In the genomic region with DNA sequence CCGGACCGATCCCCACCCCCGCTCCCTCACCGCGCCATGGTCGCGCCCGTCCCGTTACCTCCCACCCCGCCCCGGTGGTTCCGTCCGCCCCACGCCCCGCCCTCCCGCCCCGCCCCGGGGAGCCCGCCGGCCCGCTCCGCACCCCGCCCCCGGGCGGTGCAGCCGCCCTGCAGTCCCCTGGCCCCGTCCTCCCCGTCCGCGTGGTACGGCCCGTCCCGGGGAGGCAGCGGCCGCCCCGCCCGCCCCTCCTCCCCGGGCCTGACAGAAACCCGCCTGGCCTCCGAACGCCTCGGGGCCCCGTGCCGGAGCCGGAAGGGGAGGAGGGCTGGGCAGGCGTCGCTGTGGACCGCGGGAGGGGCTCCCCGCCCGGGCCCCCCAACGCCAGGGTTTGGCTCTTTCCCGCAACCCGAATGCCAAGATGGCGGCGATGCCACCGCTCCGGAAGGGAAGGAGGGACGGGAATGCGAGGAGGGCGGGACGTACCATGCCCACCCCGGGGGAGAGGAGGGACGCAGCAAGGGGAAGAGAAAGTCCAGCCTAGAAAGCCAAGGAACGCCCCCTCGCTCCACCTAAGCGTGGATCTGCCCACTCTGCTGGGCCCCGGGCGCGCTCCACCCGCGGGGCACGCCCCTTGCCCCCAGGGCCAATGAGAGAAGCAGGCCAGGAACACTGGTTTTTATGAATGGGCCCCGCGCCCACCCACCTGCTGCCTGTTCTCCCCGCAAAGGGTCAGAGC, we compare ENCODE assay signal across 1 cellular context.
TF ChIP-seq lines count a peak whose summit lies in the region.

A gene (minus strand): TSS at position 56 of the 736 bp plus-strand sequence. CDS start 132 bp downstream, outside the sequence.

TF ChIP-seq in K562, 482 proteins besides CTCF, POLR2A, EP300 and RAD21 (continued from another document and continues in another):
- TF ChIP-seq KAT2B (IDR thresholded peaks at IDR 0.05; ENCODE audit: low read depth, low read length) (no peak), ZNF347 (CRISPR knock-in tag; IDR thresholded peaks at IDR 0.05; ENCODE audit: low read depth) (no peak), ELF2 (CRISPR knock-in tag; IDR thresholded peaks at IDR 0.05) (0 out of 2 replicates have a peak, but pooled peaks have one; percentile 54), SP1 (CRISPR knock-in tag; IDR thresholded peaks at IDR 0.05) (peak; percentile 78), ZNF561 (CRISPR knock-in tag; conservative IDR thresholded peaks at IDR 0.05) (no peak), FOSL1 (tag; conservative IDR thresholded peaks at IDR 0.05) (peak; percentile 48; the same call in 1 of the 2 replicates), CREM (IDR thresholded peaks at IDR 0.05; ENCODE audit: low read depth) (peak; percentile 83), GATAD2A (IDR thresholded peaks at IDR 0.05) (0 out of 2 replicates have a peak, but pooled peaks have one; percentile 3), XRCC5 (IDR thresholded peaks at IDR 0.05; ENCODE audit: low read depth, low read length) (0 out of 2 replicates have a peak, but pooled peaks have one; percentile 67), SMAD3 (CRISPR knock-in tag; conservative IDR thresholded peaks at IDR 0.05) (0 out of 2 replicates have a peak, but pooled peaks have one; percentile 28), PHF8 (IDR thresholded peaks at IDR 0.05; ENCODE audit: borderline replicate concordance, low read length) (peak; percentile 44; the same call in 1 of the 2 replicates), SPI1 (IDR thresholded peaks at IDR 0.05; ENCODE audit: borderline replicate concordance, low read depth, low read length) (0 out of 2 replicates have a peak, but pooled peaks have one; percentile 24), BMI1 (IDR thresholded peaks at IDR 0.05; ENCODE audit: low read length) (no peak), PCBP1 (IDR thresholded peaks at IDR 0.05; ENCODE audit: low read depth, low read length, poor library complexity, severe bottlenecking) (peak; percentile 77), HNRNPL (IDR thresholded peaks at IDR 0.05; ENCODE audit: low read depth, low read length) (peak; percentile 61; the same call in 1 of the 2 replicates), GABPB1 (CRISPR knock-in tag; IDR thresholded peaks at IDR 0.05) (peak; percentile 94), NEUROD1 (IDR thresholded peaks at IDR 0.05; ENCODE audit: borderline replicate concordance, low read depth, low read length, partially characterized antibody) (peak; percentile 92), SREBF1 (IDR thresholded peaks at IDR 0.05; ENCODE audit: borderline replicate concordance, low read depth, low read length) (peak; percentile 95), HNRNPLL (IDR thresholded peaks at IDR 0.05; ENCODE audit: low read depth, low read length, poor library complexity, severe bottlenecking) (peak; percentile 17), HMGN3 (IDR thresholded peaks at IDR 0.05; ENCODE audit: borderline replicate concordance, extremely low read depth, insufficient read length, low read depth, low read length) (peak; percentile 76), ZFX (CRISPR knock-in tag; IDR thresholded peaks at IDR 0.05) (peak; percentile 60; the same call in 1 of the 2 replicates), FUS (optimal IDR thresholded peaks at IDR 0.05; ENCODE audit: low read depth, low read length) (no peak), ERF (CRISPR knock-in tag; IDR thresholded peaks at IDR 0.05) (peak; percentile 56; the same call in 1 of the 2 replicates), MBD2 (IDR thresholded peaks at IDR 0.05; ENCODE audit: borderline replicate concordance, low read depth) (peak; percentile 97), ZNF174 (CRISPR knock-in tag; IDR thresholded peaks at IDR 0.05) (no peak), POLR2B (IDR thresholded peaks at IDR 0.05; ENCODE audit: low read depth, partially characterized antibody) (peak; percentile 86), ZSCAN32 (CRISPR knock-in tag; IDR thresholded peaks at IDR 0.05) (0 out of 2 replicates have a peak, but pooled peaks have one; percentile 4), JUN (IDR thresholded peaks at IDR 0.05; ENCODE audit: borderline replicate concordance, low read depth, low read length) (0 out of 2 replicates have a peak, but pooled peaks have one; percentile 12), JUN (CRISPR knock-in tag; IDR thresholded peaks at IDR 0.05; ENCODE audit: borderline replicate concordance) (no peak), MAFF (IDR thresholded peaks at IDR 0.05; ENCODE audit: low read length) (peak; percentile 35; the same call in 1 of the 2 replicates), MYC (IDR thresholded peaks at IDR 0.05; ENCODE audit: low read depth, low read length) (peak; percentile 89), MYC (CRISPR knock-in tag; IDR thresholded peaks at IDR 0.05; ENCODE audit: borderline replicate concordance, low read depth) (no peak), GABPA (tag; conservative IDR thresholded peaks at IDR 0.05; ENCODE audit: low read depth) (peak; percentile 93), TRIM24 (IDR thresholded peaks at IDR 0.05) (peak in 1 of 2 experiments; percentile 25; a peak in 1 of 4 replicates), TBP (optimal IDR thresholded peaks at IDR 0.05; ENCODE audit: low read depth, low read length) (peak; percentile 67), NRF1 (conservative IDR thresholded peaks at IDR 0.05 in 1 of 2, IDR thresholded peaks at IDR 0.05 in 1 of 2) (peak; percentile 37 to 51; a peak in 3 of 4 replicates), SUPT5H (IDR thresholded peaks at IDR 0.05) (peak; percentile 82), ZNF212 (CRISPR knock-in tag; IDR thresholded peaks at IDR 0.05) (0 out of 2 replicates have a peak, but pooled peaks have one; percentile 40), SMAD2 (IDR thresholded peaks at IDR 0.05; ENCODE audit: low read depth, low read length) (no peak)
- TF ChIP-seq, protein P1, sequence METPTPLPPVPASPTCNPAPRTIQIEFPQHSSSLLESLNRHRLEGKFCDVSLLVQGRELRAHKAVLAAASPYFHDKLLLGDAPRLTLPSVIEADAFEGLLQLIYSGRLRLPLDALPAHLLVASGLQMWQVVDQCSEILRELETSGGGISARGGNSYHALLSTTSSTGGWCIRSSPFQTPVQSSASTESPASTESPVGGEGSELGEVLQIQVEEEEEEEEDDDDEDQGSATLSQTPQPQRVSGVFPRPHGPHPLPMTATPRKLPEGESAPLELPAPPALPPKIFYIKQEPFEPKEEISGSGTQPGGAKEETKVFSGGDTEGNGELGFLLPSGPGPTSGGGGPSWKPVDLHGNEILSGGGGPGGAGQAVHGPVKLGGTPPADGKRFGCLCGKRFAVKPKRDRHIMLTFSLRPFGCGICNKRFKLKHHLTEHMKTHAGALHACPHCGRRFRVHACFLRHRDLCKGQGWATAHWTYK (CRISPR knock-in tag; IDR thresholded peaks at IDR 0.05), result 0 out of 2 replicates have a peak, but pooled peaks have one; percentile 32
- TF ChIP-seq, protein P2, sequence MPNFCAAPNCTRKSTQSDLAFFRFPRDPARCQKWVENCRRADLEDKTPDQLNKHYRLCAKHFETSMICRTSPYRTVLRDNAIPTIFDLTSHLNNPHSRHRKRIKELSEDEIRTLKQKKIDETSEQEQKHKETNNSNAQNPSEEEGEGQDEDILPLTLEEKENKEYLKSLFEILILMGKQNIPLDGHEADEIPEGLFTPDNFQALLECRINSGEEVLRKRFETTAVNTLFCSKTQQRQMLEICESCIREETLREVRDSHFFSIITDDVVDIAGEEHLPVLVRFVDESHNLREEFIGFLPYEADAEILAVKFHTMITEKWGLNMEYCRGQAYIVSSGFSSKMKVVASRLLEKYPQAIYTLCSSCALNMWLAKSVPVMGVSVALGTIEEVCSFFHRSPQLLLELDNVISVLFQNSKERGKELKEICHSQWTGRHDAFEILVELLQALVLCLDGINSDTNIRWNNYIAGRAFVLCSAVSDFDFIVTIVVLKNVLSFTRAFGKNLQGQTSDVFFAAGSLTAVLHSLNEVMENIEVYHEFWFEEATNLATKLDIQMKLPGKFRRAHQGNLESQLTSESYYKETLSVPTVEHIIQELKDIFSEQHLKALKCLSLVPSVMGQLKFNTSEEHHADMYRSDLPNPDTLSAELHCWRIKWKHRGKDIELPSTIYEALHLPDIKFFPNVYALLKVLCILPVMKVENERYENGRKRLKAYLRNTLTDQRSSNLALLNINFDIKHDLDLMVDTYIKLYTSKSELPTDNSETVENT (CRISPR knock-in tag; IDR thresholded peaks at IDR 0.05), result peak; percentile 63; the same call in 1 of the 2 replicates
- TF ChIP-seq, protein P3, sequence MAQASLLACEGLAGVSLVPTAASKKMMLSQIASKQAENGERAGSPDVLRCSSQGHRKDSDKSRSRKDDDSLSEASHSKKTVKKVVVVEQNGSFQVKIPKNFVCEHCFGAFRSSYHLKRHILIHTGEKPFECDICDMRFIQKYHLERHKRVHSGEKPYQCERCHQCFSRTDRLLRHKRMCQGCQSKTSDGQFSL (CRISPR knock-in tag; IDR thresholded peaks at IDR 0.05), result 0 out of 2 replicates have a peak, but pooled peaks have one; percentile 15
- TF ChIP-seq, protein P3 (tag; IDR thresholded peaks at IDR 0.05), result no peak
- TF ChIP-seq, protein P4, sequence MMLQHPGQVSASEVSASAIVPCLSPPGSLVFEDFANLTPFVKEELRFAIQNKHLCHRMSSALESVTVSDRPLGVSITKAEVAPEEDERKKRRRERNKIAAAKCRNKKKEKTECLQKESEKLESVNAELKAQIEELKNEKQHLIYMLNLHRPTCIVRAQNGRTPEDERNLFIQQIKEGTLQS (IDR thresholded peaks at IDR 0.05), result no peak
- TF ChIP-seq, protein P4 (CRISPR knock-in tag; conservative IDR thresholded peaks at IDR 0.05), result peak; percentile 63; the same call in 1 of the 2 replicates
- TF ChIP-seq, protein P5, sequence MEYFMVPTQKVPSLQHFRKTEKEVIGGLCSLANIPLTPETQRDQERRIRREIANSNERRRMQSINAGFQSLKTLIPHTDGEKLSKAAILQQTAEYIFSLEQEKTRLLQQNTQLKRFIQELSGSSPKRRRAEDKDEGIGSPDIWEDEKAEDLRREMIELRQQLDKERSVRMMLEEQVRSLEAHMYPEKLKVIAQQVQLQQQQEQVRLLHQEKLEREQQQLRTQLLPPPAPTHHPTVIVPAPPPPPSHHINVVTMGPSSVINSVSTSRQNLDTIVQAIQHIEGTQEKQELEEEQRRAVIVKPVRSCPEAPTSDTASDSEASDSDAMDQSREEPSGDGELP (CRISPR knock-in tag; IDR thresholded peaks at IDR 0.05; ENCODE audit: borderline replicate concordance), result peak; percentile 72
- TF ChIP-seq, protein P6, sequence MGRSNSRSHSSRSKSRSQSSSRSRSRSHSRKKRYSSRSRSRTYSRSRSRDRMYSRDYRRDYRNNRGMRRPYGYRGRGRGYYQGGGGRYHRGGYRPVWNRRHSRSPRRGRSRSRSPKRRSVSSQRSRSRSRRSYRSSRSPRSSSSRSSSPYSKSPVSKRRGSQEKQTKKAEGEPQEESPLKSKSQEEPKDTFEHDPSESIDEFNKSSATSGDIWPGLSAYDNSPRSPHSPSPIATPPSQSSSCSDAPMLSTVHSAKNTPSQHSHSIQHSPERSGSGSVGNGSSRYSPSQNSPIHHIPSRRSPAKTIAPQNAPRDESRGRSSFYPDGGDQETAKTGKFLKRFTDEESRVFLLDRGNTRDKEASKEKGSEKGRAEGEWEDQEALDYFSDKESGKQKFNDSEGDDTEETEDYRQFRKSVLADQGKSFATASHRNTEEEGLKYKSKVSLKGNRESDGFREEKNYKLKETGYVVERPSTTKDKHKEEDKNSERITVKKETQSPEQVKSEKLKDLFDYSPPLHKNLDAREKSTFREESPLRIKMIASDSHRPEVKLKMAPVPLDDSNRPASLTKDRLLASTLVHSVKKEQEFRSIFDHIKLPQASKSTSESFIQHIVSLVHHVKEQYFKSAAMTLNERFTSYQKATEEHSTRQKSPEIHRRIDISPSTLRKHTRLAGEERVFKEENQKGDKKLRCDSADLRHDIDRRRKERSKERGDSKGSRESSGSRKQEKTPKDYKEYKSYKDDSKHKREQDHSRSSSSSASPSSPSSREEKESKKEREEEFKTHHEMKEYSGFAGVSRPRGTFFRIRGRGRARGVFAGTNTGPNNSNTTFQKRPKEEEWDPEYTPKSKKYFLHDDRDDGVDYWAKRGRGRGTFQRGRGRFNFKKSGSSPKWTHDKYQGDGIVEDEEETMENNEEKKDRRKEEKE (IDR thresholded peaks at IDR 0.05; ENCODE audit: borderline replicate concordance in 1 of 2, control insufficient read depth in 1 of 2, low read depth in 2 of 2, low read length in 1 of 2), result peak in 1 of 2 experiments; percentile 90; a peak in 2 of 4 replicates
- TF ChIP-seq, protein P7, sequence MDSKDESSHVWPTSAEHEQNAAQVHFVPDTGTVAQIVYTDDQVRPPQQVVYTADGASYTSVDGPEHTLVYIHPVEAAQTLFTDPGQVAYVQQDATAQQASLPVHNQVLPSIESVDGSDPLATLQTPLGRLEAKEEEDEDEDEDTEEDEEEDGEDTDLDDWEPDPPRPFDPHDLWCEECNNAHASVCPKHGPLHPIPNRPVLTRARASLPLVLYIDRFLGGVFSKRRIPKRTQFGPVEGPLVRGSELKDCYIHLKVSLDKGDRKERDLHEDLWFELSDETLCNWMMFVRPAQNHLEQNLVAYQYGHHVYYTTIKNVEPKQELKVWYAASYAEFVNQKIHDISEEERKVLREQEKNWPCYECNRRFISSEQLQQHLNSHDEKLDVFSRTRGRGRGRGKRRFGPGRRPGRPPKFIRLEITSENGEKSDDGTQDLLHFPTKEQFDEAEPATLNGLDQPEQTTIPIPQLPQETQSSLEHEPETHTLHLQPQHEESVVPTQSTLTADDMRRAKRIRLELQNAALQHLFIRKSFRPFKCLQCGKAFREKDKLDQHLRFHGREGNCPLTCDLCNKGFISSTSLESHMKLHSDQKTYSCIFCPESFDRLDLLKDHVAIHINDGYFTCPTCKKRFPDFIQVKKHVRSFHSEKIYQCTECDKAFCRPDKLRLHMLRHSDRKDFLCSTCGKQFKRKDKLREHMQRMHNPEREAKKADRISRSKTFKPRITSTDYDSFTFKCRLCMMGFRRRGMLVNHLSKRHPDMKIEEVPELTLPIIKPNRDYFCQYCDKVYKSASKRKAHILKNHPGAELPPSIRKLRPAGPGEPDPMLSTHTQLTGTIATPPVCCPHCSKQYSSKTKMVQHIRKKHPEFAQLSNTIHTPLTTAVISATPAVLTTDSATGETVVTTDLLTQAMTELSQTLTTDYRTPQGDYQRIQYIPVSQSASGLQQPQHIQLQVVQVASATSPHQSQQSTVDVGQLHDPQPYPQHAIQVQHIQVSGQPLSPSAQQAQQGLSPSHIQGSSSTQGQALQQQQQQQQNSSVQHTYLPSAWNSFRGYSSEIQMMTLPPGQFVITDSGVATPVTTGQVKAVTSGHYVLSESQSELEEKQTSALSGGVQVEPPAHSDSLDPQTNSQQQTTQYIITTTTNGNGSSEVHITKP (IDR thresholded peaks at IDR 0.05; ENCODE audit: partially characterized antibody), result peak; percentile 99
- TF ChIP-seq, protein P8, sequence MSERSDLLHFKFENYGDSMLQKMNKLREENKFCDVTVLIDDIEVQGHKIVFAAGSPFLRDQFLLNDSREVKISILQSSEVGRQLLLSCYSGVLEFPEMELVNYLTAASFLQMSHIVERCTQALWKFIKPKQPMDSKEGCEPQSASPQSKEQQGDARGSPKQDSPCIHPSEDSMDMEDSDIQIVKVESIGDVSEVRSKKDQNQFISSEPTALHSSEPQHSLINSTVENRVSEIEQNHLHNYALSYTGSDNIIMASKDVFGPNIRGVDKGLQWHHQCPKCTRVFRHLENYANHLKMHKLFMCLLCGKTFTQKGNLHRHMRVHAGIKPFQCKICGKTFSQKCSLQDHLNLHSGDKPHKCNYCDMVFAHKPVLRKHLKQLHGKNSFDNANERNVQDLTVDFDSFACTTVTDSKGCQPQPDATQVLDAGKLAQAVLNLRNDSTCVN (CRISPR knock-in tag; IDR thresholded peaks at IDR 0.05), result peak; percentile 9; the same call in 1 of the 2 replicates
